Comparison of ENCODE assay signal across 23 cellular contexts in genomic region chr12:112450725-112451124, GRCh38. TPM values are rescaled to one million over a fixed set of nuclear protein-coding genes. Genes with fewer than 3 reads are reported as not detected.
DNase-seq lines count a peak whose midpoint lies in the region; ATAC-seq and TF ChIP-seq lines count a peak whose summit lies in the region.
"Had no signal": no experiment of that assay in that cellular context is flagged by ENCODE, and none has a peak within 500 bp of the region (broad histone marks: within the 10 kb centered on the region; RNA-seq: fewer than 3 reads in every experiment).

No MANE protein-coding gene starts in this region.

- no peaks in the 10 kb centered on the region for H3K9me3 ChIP-seq in BE2C
- H3K9me3 ChIP-seq in HCT116 (ENCODE audit: control insufficient read depth in 1 of 2, insufficient read depth in 1 of 2, low read depth in 1 of 2, low read length in 2 of 2), result no peaks in the 10 kb centered on the region
- H3K9me3 ChIP-seq in right lobe of liver, result no peaks in the 10 kb centered on the region
- no peaks in the 10 kb centered on the region for H3K9me3 ChIP-seq in right atrium auricular region
- no peaks in the 10 kb centered on the region for H3K9me3 ChIP-seq in adrenal gland (replicated peaks in 1 of 3)
- H3K9me3 ChIP-seq: esophagus squamous epithelium, gastroesophageal sphincter, MG63, SJSA1, thyroid gland had no signal

- H3K9me2 ChIP-seq in HCT116 (ENCODE audit: insufficient read depth), result no peaks in the 10 kb centered on the region

- DNase-seq in BE2C (no peak), HCT116 (ENCODE audit: low read depth, low spot score) (no peak), cerebellar cortex (ENCODE audit: low spot score) (peak; percentile 63), right lobe of liver (no peak), right atrium auricular region (ENCODE audit: low spot score) (no peak), adrenal gland (no peak), NCI-H226 (no peak)
- DNase-seq: activated naive CD8-positive, alpha-beta T cell treated with anti-CD3 and anti-CD28 coated beads for 36 hours; CD8-positive, alpha-beta T cell; DND-41; esophagus squamous epithelium; MG63; NCI-H1417 treated with DMSO at 0.1 percent for 48 hours; NCI-H82; stimulated activated CD4-positive, alpha-beta T cell treated with anti-CD3 and anti-CD28 coated beads, Interleukin-4, amount 100 ng/mL, for 24 hours; stimulated activated naive CD4-positive, alpha-beta T cell treated with Interleukin-2 at 50 U/mL for 16 hours; thyroid gland had no signal

- H4K20me1 ChIP-seq in HCT116 (ENCODE audit: insufficient read depth), result no peaks in the 10 kb centered on the region

- no peak overlapping the region for H3K9ac ChIP-seq in HCT116 (ENCODE audit: low read length)

- H3K4me3 ChIP-seq in BE2C (ENCODE audit: low read depth, low read length) (no peak overlapping the region), HCT116 (replicated peaks in 1 of 2; ENCODE audit: low read depth in 1 of 2, low read length in 2 of 2) (no peak overlapping the region), right lobe of liver (no peak overlapping the region), right atrium auricular region (no peak overlapping the region), adrenal gland (no peak overlapping the region)
- H3K4me3 ChIP-seq: esophagus squamous epithelium, gastroesophageal sphincter, GM23338, MG63, SJSA1, thyroid gland had no signal

- H3K4me1 ChIP-seq in BE2C (peaks cover 4% of the 10 kb centered on the region; the same call in 1 of the 2 replicates), HCT116 (ENCODE audit: control insufficient read depth in 1 of 2, insufficient read depth in 2 of 2, low read length in 2 of 2) (no peaks in the 10 kb centered on the region), right lobe of liver (no peaks in the 10 kb centered on the region), right atrium auricular region (no peaks in the 10 kb centered on the region), adrenal gland (replicated peaks in 1 of 2) (no peaks in the 10 kb centered on the region)
- H3K4me1 ChIP-seq: gastroesophageal sphincter, SJSA1, thyroid gland had no signal

- no peak overlapping the region for H2AFZ ChIP-seq in HCT116 (ENCODE audit: low read depth, low read length, poor library complexity, severe bottlenecking)
- H2AFZ ChIP-seq: GM23338 had no signal

- H3K27me3 ChIP-seq in BE2C (no peaks in the 10 kb centered on the region), HCT116 (ENCODE audit: insufficient read depth, low read length) (no peaks in the 10 kb centered on the region), right lobe of liver (no peaks in the 10 kb centered on the region), right atrium auricular region (no peaks in the 10 kb centered on the region), adrenal gland (no peaks in the 10 kb centered on the region)
- H3K27me3 ChIP-seq: esophagus squamous epithelium, gastroesophageal sphincter, MG63, SJSA1, thyroid gland had no signal

- H3K36me3 ChIP-seq in BE2C (peaks cover 54% of the 10 kb centered on the region), HCT116 (ENCODE audit: control insufficient read depth in 1 of 2, insufficient read depth in 2 of 2, low read length in 2 of 2) (peaks cover 29 to 35% of the 10 kb centered on the region in 2 experiments), right lobe of liver (peaks cover 4 to 76% (median 29%) of the 10 kb centered on the region in 4 donors), right atrium auricular region (peaks cover 68% of the 10 kb centered on the region), adrenal gland (replicated peaks in 1 of 2) (peaks cover 0 to 59% of the 10 kb centered on the region in 2 donors)

- WGBS in right lobe of liver (ENCODE audit: insufficient coverage, low coverage, low lambda C conversion rate, missing lambda C conversion rate), result 81% methylated on average over 3 of the region's 4 CpGs
- 70 to 81% (median 75%) methylated on average over 4 of the region's 4 CpGs for WGBS in adrenal gland, 4 donors

- H3K79me2 ChIP-seq in HCT116 (ENCODE audit: insufficient read depth, low read length), result peaks cover 28% of the 10 kb centered on the region

- intact Hi-C loops in HCT116 (cut with micrococcal nuclease) (no loop called here), right lobe of liver (cut with DNase I) (no loop called here), adrenal gland (cut with DNase I) (no loop called here)

- no peak for ATAC-seq in HCT116
- ATAC-seq in right lobe of liver, result no peak
- ATAC-seq in HG03571 (IDR thresholded peaks at IDR 0.05; ENCODE audit: unreplicated experiment), result no peak
- ATAC-seq: activated T-helper 17 cell treated with anti-CD3 and anti-CD28 coated beads, Interleukin-2, amount 50 U/mL, for 72 hours; CD8-positive, alpha-beta T cell; gastroesophageal sphincter; GM23338; Panc1 had no signal

- 0 out of 2 replicates have a peak, but pooled peaks have one; percentile 22 for TF ChIP-seq RAD21 in HCT116 (IDR thresholded peaks at IDR 0.05; ENCODE audit: low read depth)

- TF ChIP-seq CTCF in BE2C (IDR thresholded peaks at IDR 0.05; ENCODE audit: low read depth, low read length), result peak; percentile 62
- TF ChIP-seq CTCF in HCT116 (IDR thresholded peaks at IDR 0.05 in 2 of 3, conservative IDR thresholded peaks at IDR 0.05 in 1 of 3; ENCODE audit: borderline replicate concordance in 1 of 3, insufficient read depth in 1 of 3, low read depth in 2 of 3, low read length in 2 of 3), result no peak
- peak in 3 of 4 donors; percentile 8 to 35 (median 21) for TF ChIP-seq CTCF in right lobe of liver (IDR thresholded peaks at IDR 0.05)
- TF ChIP-seq CTCF in right atrium auricular region (IDR thresholded peaks at IDR 0.05), result no peak
- no peak for TF ChIP-seq CTCF in adrenal gland (IDR thresholded peaks at IDR 0.05)

- RAD21 ChIA-PET in HCT116 (lab: Charles Lee; ENCODE audit: low non-redundant PET in 1 of 2, low total read pairs in 2 of 2, uncharacterized antibody in 2 of 2, unreplicated experiment in 2 of 2), result no interaction called here

- no peak overlapping the region for H3K4me2 ChIP-seq in HCT116 (ENCODE audit: low read length)
- H3K4me2 ChIP-seq: GM23338 had no signal

- CTCF ChIA-PET in HCT116 (lab: Charles Lee), result interaction anchor here (1.0 kb wide), 1 partner anchor 88 kb away, joined by 3 read pairs; no protein-coding TSS in a partner anchor

- H3K27ac ChIP-seq in HCT116 (ENCODE audit: low read depth, low read length) (no peak overlapping the region), right lobe of liver (no peak overlapping the region), right atrium auricular region (no peak overlapping the region), adrenal gland (no peak overlapping the region)
- H3K27ac ChIP-seq: esophagus squamous epithelium, gastroesophageal sphincter, SJSA1, thyroid gland had no signal

- POLR2A ChIA-PET in HCT116 (lab: Charles Lee), result no interaction called here

- no TSS peak for BruUV-seq in HCT116 (replicated peaks; lab: Mats Ljungman, UMichigan)

- no peak for TF ChIP-seq POLR2A in HCT116 (IDR thresholded peaks at IDR 0.05; ENCODE audit: borderline replicate concordance, extremely low read depth, insufficient read depth, insufficient read length)
- no peak for TF ChIP-seq POLR2A in right lobe of liver (IDR thresholded peaks at IDR 0.05)
- no peak for TF ChIP-seq POLR2A in adrenal gland (IDR thresholded peaks at IDR 0.05)

TF ChIP-seq in HCT116, 20 proteins besides CTCF, POLR2A, EP300 and RAD21 (continues in another document):
- no peak for TF ChIP-seq EZH2 (IDR thresholded peaks at IDR 0.05)
- TF ChIP-seq CEBPB (IDR thresholded peaks at IDR 0.05; ENCODE audit: low read depth), result no peak
- TF ChIP-seq FOSL1 (IDR thresholded peaks at IDR 0.05; ENCODE audit: low read depth), result no peak
- no peak for TF ChIP-seq TCF7L2 (IDR thresholded peaks at IDR 0.05; ENCODE audit: borderline replicate concordance, extremely low read depth, insufficient read depth, insufficient read length)
- no peak for TF ChIP-seq ZFX (IDR thresholded peaks at IDR 0.05)
- no peak for TF ChIP-seq EZH2phosphoT487 (IDR thresholded peaks at IDR 0.05; ENCODE audit: borderline replicate concordance)
- no peak for TF ChIP-seq SP1 (IDR thresholded peaks at IDR 0.05; ENCODE audit: low read depth)
- no peak for TF ChIP-seq ELF1 (IDR thresholded peaks at IDR 0.05; ENCODE audit: borderline replicate concordance, low read depth)
- no peak for TF ChIP-seq POLR2AphosphoS5 (IDR thresholded peaks at IDR 0.05; ENCODE audit: low read depth, low read length)
- TF ChIP-seq EGR1 (IDR thresholded peaks at IDR 0.05; ENCODE audit: low read depth), result no peak
- TF ChIP-seq ZBTB33 (IDR thresholded peaks at IDR 0.05; ENCODE audit: extremely low read depth, insufficient replicate concordance, low read length), result no peak
- no peak for TF ChIP-seq ZNF274 (IDR thresholded peaks at IDR 0.05; ENCODE audit: low read depth, low read length)

RNA-seq across cellular contexts. Expression of gene PTPN11, which starts 32.0 kb away (rescaled TPM):
- 43.4 TPM for polyA plus RNA-seq in BE2C (2012; ENCODE audit: insufficient read depth, insufficient read length, low read depth)
- total RNA-seq in HCT116 (2021; ENCODE audit: unreplicated experiment) (181 TPM), right lobe of liver (10 to 100 TPM; 66.4 to 77.7 (median 68.6) TPM), right atrium auricular region (10 to 100 TPM; 70.8 to 97.9 TPM), adrenal gland (100 to 1,000 TPM in 2 of 8 donors, 10 to 100 TPM in 6; 60.0 to 129 (median 79.6) TPM)
- polyA plus RNA-seq in HCT116 (2012), result 62.7 and 66.9 TPM in 2 replicates
- 100 to 1,000 TPM in 1 of 3 donors, 10 to 100 TPM in 2; 14.4 to 125 (median 22.1) TPM for polyA plus RNA-seq in adrenal gland

RNA-seq across cellular contexts. Expression of gene RPL6, which starts 41.3 kb away (rescaled TPM):
- polyA plus RNA-seq in BE2C (2012; ENCODE audit: insufficient read depth, insufficient read length, low read depth), result 1,178 TPM
- total RNA-seq in HCT116 (2021; ENCODE audit: unreplicated experiment) (1,845 TPM), right lobe of liver (100 to 1,000 TPM; 393 to 887 (median 470) TPM), right atrium auricular region (100 to 1,000 TPM; 700 to 967 TPM), adrenal gland (1,000 to 10,000 TPM in 7 of 8 donors, 100 to 1,000 TPM in 1; 976 to 1,385 (median 1,191) TPM)
- 1,324 and 1,653 TPM in 2 replicates for polyA plus RNA-seq in HCT116 (2012)
- 1,000 to 10,000 TPM; 1,773 to 2,265 (median 1,796) TPM for polyA plus RNA-seq in adrenal gland

Comparison
In these comparisons a context has a peak if more than half of its experiments do, and no peak if none do; other contexts are left out.
1. CTCF ChIP-seq: peak in BE2C (single experiment) and right lobe of liver (3 of 4); none in HCT116 (0 of 3), right atrium auricular region (0 of 2) and adrenal gland (0 of 6).